Comparison of ENCODE assay signal across 2 cellular contexts in genomic region chr20:36343641-36344040, GRCh38.
TF ChIP-seq lines count a peak whose summit lies in the region.

No MANE protein-coding gene starts in this region.

TF ChIP-seq in HEK293, 187 proteins besides CTCF, POLR2A, EP300 and RAD21 (continued from another document):
- TF ChIP-seq KLF8 (tag by site-specific recombination; IDR thresholded peaks at IDR 0.05) (no peak), ZFP41 (tag by site-specific recombination; IDR thresholded peaks at IDR 0.05; ENCODE audit: borderline replicate concordance) (no peak), ZIC2 (tag by site-specific recombination; IDR thresholded peaks at IDR 0.05) (peak; percentile 20; the same call in 1 of the 2 replicates), ZNF24 (tag by site-specific recombination; IDR thresholded peaks at IDR 0.05) (no peak), GLIS2 (tag by site-specific recombination; IDR thresholded peaks at IDR 0.05) (no peak), ZNF488 (tag by site-specific recombination; IDR thresholded peaks at IDR 0.05) (no peak)

TF ChIP-seq in SK-N-SH, 30 proteins besides CTCF, POLR2A, EP300 and RAD21 (continued from another document):
- TF ChIP-seq ZBTB33 (IDR thresholded peaks at IDR 0.05; ENCODE audit: borderline replicate concordance, low read depth) = no peak
- TF ChIP-seq MEF2A (IDR thresholded peaks at IDR 0.05; ENCODE audit: borderline replicate concordance, low read depth) = no peak
- no peak for TF ChIP-seq RXRA (IDR thresholded peaks at IDR 0.05; ENCODE audit: borderline replicate concordance, low read depth)
- no peak for TF ChIP-seq YY1 (IDR thresholded peaks at IDR 0.05; ENCODE audit: low read depth)
- TF ChIP-seq USF2 (IDR thresholded peaks at IDR 0.05; ENCODE audit: borderline replicate concordance, low read depth, low read length) = no peak
- TF ChIP-seq, protein P1, sequence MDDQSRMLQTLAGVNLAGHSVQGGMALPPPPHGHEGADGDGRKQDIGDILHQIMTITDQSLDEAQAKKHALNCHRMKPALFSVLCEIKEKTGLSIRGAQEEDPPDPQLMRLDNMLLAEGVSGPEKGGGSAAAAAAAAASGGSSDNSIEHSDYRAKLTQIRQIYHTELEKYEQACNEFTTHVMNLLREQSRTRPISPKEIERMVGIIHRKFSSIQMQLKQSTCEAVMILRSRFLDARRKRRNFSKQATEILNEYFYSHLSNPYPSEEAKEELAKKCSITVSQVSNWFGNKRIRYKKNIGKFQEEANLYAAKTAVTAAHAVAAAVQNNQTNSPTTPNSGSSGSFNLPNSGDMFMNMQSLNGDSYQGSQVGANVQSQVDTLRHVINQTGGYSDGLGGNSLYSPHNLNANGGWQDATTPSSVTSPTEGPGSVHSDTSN (IDR thresholded peaks at IDR 0.05) = no peak
TF ChIP-seq in SK-N-SH: peak in this region for 0.
